In genomic region chr17:69492410-69493071, GRCh38 we compare ENCODE assay signal across 14 cellular contexts.
A peak's percentile ranks its signal among the peaks of the same experiment; 100 is the strongest.
DNase-seq lines count a peak whose midpoint lies in the region; ATAC-seq and TF ChIP-seq lines count a peak whose summit lies in the region.
"Had no signal": no experiment of that assay in that cellular context is flagged by ENCODE, and none has a peak within 500 bp of the region (broad histone marks: within the 10 kb centered on the region; RNA-seq: fewer than 3 reads in every experiment).

No MANE protein-coding gene starts in this region.

- H3K9me3 ChIP-seq in MG63 (no peaks in the 10 kb centered on the region), tibial artery (no peaks in the 10 kb centered on the region)

- intact Hi-C loops in tibial artery (cut with DNase I; ENCODE audit: low total_unique reads), result no loop called here

- H3K27ac ChIP-seq in mesendoderm (ENCODE audit: low read depth, low read length) (no peak overlapping the region), tibial artery (no peak overlapping the region)

- no peaks in the 10 kb centered on the region for H3K79me1 ChIP-seq in mesendoderm (ENCODE audit: low read length)

- no peak overlapping the region for H3K23ac ChIP-seq in mesendoderm (ENCODE audit: low read length)

- no peak overlapping the region for H4K8ac ChIP-seq in mesendoderm (ENCODE audit: low read depth, low read length)

- DNase-seq in Caki2 (ENCODE audit: low read depth) (peak; percentile 62), MG63 (peak; percentile 91), dedifferentiated amniotic fluid mesenchymal stem cell (ENCODE audit: extremely low spot score) (peak; percentile 83), mesendoderm (peak; percentile 95), retina (no peak), T-helper 9 cell (no peak), tibial artery (no peak)
- DNase-seq: activated CD4-positive, alpha-beta T cell treated with anti-CD3 and anti-CD28 coated beads for 4 hours; activated naive CD4-positive, alpha-beta T cell treated with Interleukin-2 at 50 U/mL for 16 hours; CD4-positive, alpha-beta memory T cell; effector memory CD8-positive, alpha-beta T cell; left ventricle myocardium superior; NCI-H1694 had no signal

- H3K27me3 ChIP-seq in MG63 (no peaks in the 10 kb centered on the region), mesendoderm (ENCODE audit: insufficient read depth, low read length, poor library complexity) (no peaks in the 10 kb centered on the region), tibial artery (no peaks in the 10 kb centered on the region)

- no peak overlapping the region for H4K5ac ChIP-seq in mesendoderm (ENCODE audit: low read length)

- no peak overlapping the region for H3K4me2 ChIP-seq in mesendoderm (ENCODE audit: low read length)

- H3K18ac ChIP-seq in mesendoderm (ENCODE audit: low read length), result no peak overlapping the region

- H3K4me1 ChIP-seq in mesendoderm (ENCODE audit: control insufficient read depth, low read depth, low read length) (peaks cover 3% of the 10 kb centered on the region), tibial artery (peaks cover 0 to under 1% (median 0%) of the 10 kb centered on the region in 4 donors)

- no peak overlapping the region for H2BK120ac ChIP-seq in mesendoderm (ENCODE audit: low read depth, low read length)

- no peak overlapping the region for H2AK5ac ChIP-seq in mesendoderm (ENCODE audit: low read length)

- H3K4ac ChIP-seq in mesendoderm (ENCODE audit: low read depth, low read length), result no peak overlapping the region

- ATAC-seq in HG03342 (IDR thresholded peaks at IDR 0.05; ENCODE audit: unreplicated experiment), result no peak
- ATAC-seq: effector memory CD8-positive, alpha-beta T cell; left ventricle myocardium superior had no signal

- H3K4me3 ChIP-seq in MG63, result no peak overlapping the region
- no peak overlapping the region for H3K4me3 ChIP-seq in mesendoderm (ENCODE audit: low read length)
- no peak overlapping the region for H3K4me3 ChIP-seq in tibial artery

- H2BK5ac ChIP-seq in mesendoderm (ENCODE audit: low read length), result no peak overlapping the region

- no peak for TF ChIP-seq CTCF in tibial artery (IDR thresholded peaks at IDR 0.05)

- H3K36me3 ChIP-seq in MG63 (no peaks in the 10 kb centered on the region), mesendoderm (ENCODE audit: control insufficient read depth, insufficient read depth, low read length) (no peaks in the 10 kb centered on the region), tibial artery (no peaks in the 10 kb centered on the region)

- in situ Hi-C loops in Caki2 (cut with HindIII; ENCODE audit: low pct_unique_long_range_greater_than_20kb, low sequenced_read_pairs), result no loop called here

- no peaks in the 10 kb centered on the region for H3K79me2 ChIP-seq in mesendoderm (ENCODE audit: control insufficient read depth, insufficient read depth, low read length)

- no CpG with 5 or more reads among the region's 3 CpGs for WGBS in mesendoderm (ENCODE audit: extremely low coverage, insufficient coverage, low lambda C conversion rate)

- H3K56ac ChIP-seq in mesendoderm (ENCODE audit: low read length), result no peak overlapping the region

- H2BK15ac ChIP-seq in mesendoderm (replicated peaks; ENCODE audit: low read depth), result no peak overlapping the region

- no peak overlapping the region for H3K9ac ChIP-seq in mesendoderm (ENCODE audit: low read length)

Comparison
In these comparisons a context has a peak if more than half of its experiments do, and no peak if none do; other contexts are left out.
1. DNase-seq: peak in Caki2 (single experiment), MG63 (single experiment), dedifferentiated amniotic fluid mesenchymal stem cell (single experiment) and mesendoderm (single experiment); none in retina (single experiment), T-helper 9 cell (single experiment) and tibial artery (0 of 2).